ENCODE assay signal across 22 cellular contexts in genomic region chr5:149015126-149015525, GRCh38. TPM values are rescaled to one million over a fixed set of nuclear protein-coding genes. Genes with fewer than 3 reads are reported as not detected.
"Had no signal": no experiment of that assay in that cellular context is flagged by ENCODE, and none has a peak within 500 bp of the region (broad histone marks: within the 10 kb centered on the region; RNA-seq: fewer than 3 reads in every experiment).

No MANE protein-coding gene starts in this region.

- H3K9me3 ChIP-seq: body of pancreas, gastroesophageal sphincter, heart right ventricle, left ventricle myocardium inferior, tibial artery, uterus had no signal

- H2AFZ ChIP-seq: parathyroid adenoma had no signal

- H3K9ac ChIP-seq: parathyroid adenoma had no signal

- H3K36me3 ChIP-seq: gastroesophageal sphincter, left ventricle myocardium inferior, tibial artery, uterus had no signal

- H3K4me3 ChIP-seq: body of pancreas, coronary artery, gastroesophageal sphincter, heart right ventricle, left ventricle myocardium inferior, tibial artery, uterus had no signal

- DNase-seq: activated CD4-positive, alpha-beta T cell treated with anti-CD3 and anti-CD28 coated beads for 36 hours; activated CD4-positive, alpha-beta T cell treated with anti-CD3 and anti-CD28 coated beads, Interleukin-2, amount 50 U/mL, for 48 hours; activated naive CD4-positive, alpha-beta T cell; activated naive CD8-positive, alpha-beta T cell treated with anti-CD3 and anti-CD28 coated beads for 36 hours; activated T-cell treated with anti-CD3 and anti-CD28 coated beads for 4 hours; amniotic stem cell; body of pancreas; heart right ventricle; kidney glomerular epithelial cell; left ventricle myocardium inferior; naive B cell; stimulated activated CD4-positive, alpha-beta T cell treated with anti-CD3 and anti-CD28 coated beads, Interleukin-2, amount 100 ng/mL, for 24 hours; stimulated activated naive CD8-positive, alpha-beta T cell treated with anti-CD3 and anti-CD28 coated beads, Interleukin-15, Interleukin-2, amounts not matched to agents 100 U/mL and 50 U/mL, for 24 hours; substantia nigra; T-cell; tibial artery; uterus had no signal

- H3K4me1 ChIP-seq: body of pancreas, parathyroid adenoma, tibial artery, uterus had no signal

- ATAC-seq: activated CD4-positive, alpha-beta T cell treated with anti-CD3 and anti-CD28 coated beads for 36 hours; body of pancreas; gastroesophageal sphincter; heart right ventricle; stimulated activated naive CD8-positive, alpha-beta T cell treated with anti-CD3 and anti-CD28 coated beads, Interleukin-15, Interleukin-2, amounts not matched to agents 100 U/mL and 50 U/mL, for 24 hours; T-cell; WTC11 had no signal

- H3K79me2 ChIP-seq: parathyroid adenoma had no signal

- H3K27ac ChIP-seq: body of pancreas, coronary artery, gastroesophageal sphincter, heart right ventricle, left ventricle myocardium inferior, parathyroid adenoma, tibial artery, uterus had no signal

- H3K27me3 ChIP-seq: body of pancreas, gastroesophageal sphincter, heart right ventricle, tibial artery, uterus had no signal

RNA-seq across cellular contexts. Expression of gene SH3TC2, which starts 47.7 kb away (rescaled TPM):
- total RNA-seq: activated CD4-positive, alpha-beta T cell treated with anti-CD3 and anti-CD28 coated beads for 36 hours; activated naive CD8-positive, alpha-beta T cell treated with anti-CD3 and anti-CD28 coated beads for 36 hours; activated T-helper 1 cell treated with anti-CD3 and anti-CD28 coated beads, Interleukin-12 subunit alpha, Interleukin-12 subunit beta, Interleukin-2, Interleukin-4 antibody, amounts not matched to agents 30 ng/mL and 10 ng/mL and 1 ng/mL, durations not matched to agents 14 hours and 24 hours and 36 hours; T-cell had no signal
